Comparison of ENCODE assay signal across 30 cellular contexts in genomic region chr14:58048219-58048618, GRCh38.
"Had no signal": no experiment of that assay in that cellular context is flagged by ENCODE, and none has a peak within 500 bp of the region (broad histone marks: within the 10 kb centered on the region; RNA-seq: fewer than 3 reads in every experiment).

No MANE protein-coding gene starts in this region.

- DNase-seq: activated CD4-positive, alpha-beta memory T cell treated with anti-CD3 and anti-CD28 coated beads for 36 hours; activated CD4-positive, alpha-beta T cell treated with anti-CD3 and anti-CD28 coated beads, Interleukin-2, amount 10 ng/mL, durations not matched to agents 24 days and 14 days; activated CD4-positive, CD25-positive, alpha-beta regulatory T cell treated with anti-CD3 and anti-CD28 coated beads, Interleukin-2, amount 50 U/mL, for 72 hours; activated CD8-positive, alpha-beta memory T cell treated with anti-CD3 and anti-CD28 coated beads, Interleukin-2, amount 50 U/mL, for 4 hours; activated gamma-delta T cell treated with Interleukin-2 at 50 U/mL for 16 hours; activated T-cell treated with anti-CD3 and anti-CD28 coated beads, Interleukin-2, amount 50 U/mL, for 24 hours; caudate nucleus; cortex of kidney; effector memory CD8-positive, alpha-beta T cell; erythroblast; heart left ventricle; hypothalamus; immature natural killer cell; kidney; mesendoderm; natural killer cell; sigmoid colon; small intestine; stimulated activated CD4-positive, alpha-beta T cell treated with anti-CD3 and anti-CD28 coated beads, Interleukin-4, amount 100 ng/mL, for 24 hours; T-helper 1 cell; upper lobe of right lung; WERI-Rb-1 had no signal

- H3K9me3 ChIP-seq: sigmoid colon, upper lobe of right lung had no signal

- H3K36me3 Mint-ChIP-seq: activated CD4-positive, alpha-beta memory T cell treated with anti-CD3 and anti-CD28 coated beads for 36 hours; activated naive CD4-positive, alpha-beta T cell treated with anti-CD3 and anti-CD28 coated beads, Interleukin-2, amount 50 U/mL, for 24 hours; immature natural killer cell; natural killer cell; stimulated activated effector memory CD8-positive, alpha-beta T cell treated with anti-CD3 and anti-CD28 coated beads, Interleukin-12 subunit alpha, Interleukin-12 subunit beta, amount 100 ng/mL, for 72 hours had no signal

- H3K4me3 ChIP-seq: heart left ventricle, lung, sigmoid colon, upper lobe of right lung had no signal

- H3K4me1 ChIP-seq: sigmoid colon, upper lobe of right lung had no signal

- H3K27me3 ChIP-seq: heart left ventricle, sigmoid colon, upper lobe of right lung had no signal

- H3K36me3 ChIP-seq: heart left ventricle, sigmoid colon, upper lobe of right lung, WERI-Rb-1 had no signal

- H3K9me3 Mint-ChIP-seq: activated CD4-positive, alpha-beta memory T cell treated with anti-CD3 and anti-CD28 coated beads for 36 hours; activated CD4-positive, alpha-beta T cell treated with anti-CD3 and anti-CD28 coated beads, Interleukin-2, amount 10 ng/mL, durations not matched to agents 24 days and 14 days; activated T-cell treated with anti-CD3 and anti-CD28 coated beads, Interleukin-2, amount 50 U/mL, for 24 hours; stimulated activated naive CD8-positive, alpha-beta T cell treated with anti-CD3 and anti-CD28 coated beads, Interleukin-15, Interleukin-2, amounts not matched to agents 100 ng/mL and 50 ng/mL, for 24 hours had no signal

- H3K27ac ChIP-seq: heart left ventricle, sigmoid colon, upper lobe of right lung, WERI-Rb-1 had no signal

- H3K27me3 Mint-ChIP-seq: activated CD4-positive, alpha-beta memory T cell treated with anti-CD3 and anti-CD28 coated beads for 36 hours; activated naive CD4-positive, alpha-beta T cell treated with anti-CD3 and anti-CD28 coated beads, Interleukin-2, amount 50 U/mL, for 24 hours; activated T-cell treated with anti-CD3 and anti-CD28 coated beads, Interleukin-2, amount 50 U/mL, for 24 hours; brain had no signal

- H3K27ac Mint-ChIP-seq: activated CD4-positive, alpha-beta memory T cell treated with anti-CD3 and anti-CD28 coated beads for 36 hours; activated CD4-positive, alpha-beta T cell treated with anti-CD3 and anti-CD28 coated beads, Interleukin-2, amount 10 ng/mL, durations not matched to agents 24 days and 14 days; activated naive CD4-positive, alpha-beta T cell treated with anti-CD3 and anti-CD28 coated beads, Interleukin-2, amount 50 U/mL, for 24 hours; activated T-cell treated with anti-CD3 and anti-CD28 coated beads, Interleukin-2, amount 50 U/mL, for 24 hours; activated T-helper 17 cell treated with anti-CD3 and anti-CD28 coated beads, Interleukin-2, amount 50 U/mL, for 72 hours; effector memory CD8-positive, alpha-beta T cell; immature natural killer cell; natural killer cell; stimulated activated effector memory CD8-positive, alpha-beta T cell treated with anti-CD3 and anti-CD28 coated beads, Interleukin-12 subunit alpha, Interleukin-12 subunit beta, amount 100 ng/mL, for 72 hours; stimulated activated naive CD8-positive, alpha-beta T cell treated with anti-CD3 and anti-CD28 coated beads, Interleukin-15, Interleukin-2, amounts not matched to agents 100 ng/mL and 50 ng/mL, for 24 hours; T-helper 2 cell treated with Interferon-gamma antibody and Interleukin-4, amounts not matched to agents 5 μg/mL and 100 μg/mL, for 36 hours had no signal

- H3K4me3 Mint-ChIP-seq: activated CD4-positive, alpha-beta memory T cell treated with anti-CD3 and anti-CD28 coated beads for 36 hours; activated CD4-positive, alpha-beta T cell treated with anti-CD3 and anti-CD28 coated beads, Interleukin-2, amount 10 ng/mL, durations not matched to agents 24 days and 14 days; activated naive CD4-positive, alpha-beta T cell treated with anti-CD3 and anti-CD28 coated beads, Interleukin-2, amount 50 U/mL, for 24 hours; activated T-cell treated with anti-CD3 and anti-CD28 coated beads, Interleukin-2, amount 50 U/mL, for 24 hours; activated T-helper 17 cell treated with anti-CD3 and anti-CD28 coated beads, Interleukin-2, amount 50 U/mL, for 72 hours; brain; effector memory CD8-positive, alpha-beta T cell; immature natural killer cell; natural killer cell; stimulated activated effector memory CD8-positive, alpha-beta T cell treated with anti-CD3 and anti-CD28 coated beads, Interleukin-12 subunit alpha, Interleukin-12 subunit beta, amount 100 ng/mL, for 72 hours; stimulated activated naive CD8-positive, alpha-beta T cell treated with anti-CD3 and anti-CD28 coated beads, Interleukin-15, Interleukin-2, amounts not matched to agents 100 ng/mL and 50 ng/mL, for 24 hours; T-helper 2 cell treated with Interferon-gamma antibody and Interleukin-4, amounts not matched to agents 5 μg/mL and 100 μg/mL, for 36 hours had no signal

- FAIRE-seq: kidney, small intestine had no signal

- H3K4me1 Mint-ChIP-seq: activated CD4-positive, alpha-beta T cell treated with anti-CD3 and anti-CD28 coated beads, Interleukin-2, amount 10 ng/mL, durations not matched to agents 24 days and 14 days; activated naive CD4-positive, alpha-beta T cell treated with anti-CD3 and anti-CD28 coated beads, Interleukin-2, amount 50 U/mL, for 24 hours; activated T-helper 17 cell treated with anti-CD3 and anti-CD28 coated beads, Interleukin-2, amount 50 U/mL, for 72 hours; immature natural killer cell; natural killer cell; stimulated activated effector memory CD8-positive, alpha-beta T cell treated with anti-CD3 and anti-CD28 coated beads, Interleukin-12 subunit alpha, Interleukin-12 subunit beta, amount 100 ng/mL, for 72 hours had no signal

- ATAC-seq: activated T-helper 17 cell treated with anti-CD3 and anti-CD28 coated beads, Interleukin-2, amount 50 U/mL, for 72 hours; effector memory CD8-positive, alpha-beta T cell; left lobe of liver; natural killer cell; stimulated activated effector memory CD8-positive, alpha-beta T cell treated with anti-CD3 and anti-CD28 coated beads, Interleukin-12 subunit alpha, Interleukin-12 subunit beta, amount 100 ng/mL, for 72 hours; upper lobe of right lung had no signal
